8 cellular contexts compared by ENCODE assay signal in genomic region chr12:56223571-56224101, GRCh38. TPM values are rescaled to one million over a fixed set of nuclear protein-coding genes. Genes with fewer than 3 reads are reported as not detected.
DNase-seq lines count a peak whose midpoint lies in the region; ATAC-seq, FAIRE-seq and TF ChIP-seq lines count a peak whose summit lies in the region.

No MANE protein-coding gene starts in this region.

- FAIRE-seq in GM12892 (lab: Jason Lieb, UNC) = no peak

- DNase-seq in activated CD4-positive, alpha-beta T cell treated with anti-CD3 and anti-CD28 coated beads for 36 hours = no peak
- DNase-seq in activated CD4-positive, alpha-beta T cell treated with anti-CD3 and anti-CD28 coated beads for 4 hours = no peak
- no peak for DNase-seq in activated naive CD8-positive, alpha-beta T cell treated with anti-CD3 and anti-CD28 coated beads for 36 hours
- DNase-seq in left colon (no peak), thoracic aorta (ENCODE audit: low spot score) (no peak), GM12892 (ENCODE audit: insufficient read length) (no peak)

- H3K36me3 Mint-ChIP-seq in activated CD4-positive, alpha-beta T cell treated with anti-CD3 and anti-CD28 coated beads for 36 hours (ENCODE audit: low read depth) = peaks cover 6% of the 10 kb centered on the region
- peaks cover 13% of the 10 kb centered on the region for H3K36me3 Mint-ChIP-seq in activated naive CD8-positive, alpha-beta T cell treated with anti-CD3 and anti-CD28 coated beads for 36 hours

- no peaks in the 10 kb centered on the region for H3K27me3 ChIP-seq in thoracic aorta (replicated peaks; ENCODE audit: insufficient read depth)

- H3K27me3 Mint-ChIP-seq in activated CD4-positive, alpha-beta T cell treated with anti-CD3 and anti-CD28 coated beads for 36 hours = no peaks in the 10 kb centered on the region
- H3K27me3 Mint-ChIP-seq in activated naive CD8-positive, alpha-beta T cell treated with anti-CD3 and anti-CD28 coated beads for 36 hours = no peaks in the 10 kb centered on the region

- H3K4me1 Mint-ChIP-seq in activated CD4-positive, alpha-beta T cell treated with anti-CD3 and anti-CD28 coated beads for 36 hours = peaks cover 37% of the 10 kb centered on the region
- H3K4me1 Mint-ChIP-seq in activated naive CD8-positive, alpha-beta T cell treated with anti-CD3 and anti-CD28 coated beads for 36 hours = peaks cover 30% of the 10 kb centered on the region

- H3K4me3 ChIP-seq in thoracic aorta = peak overlapping the region; percentile 73

- peak overlapping the region; percentile 83 for H3K27ac Mint-ChIP-seq in activated CD4-positive, alpha-beta T cell treated with anti-CD3 and anti-CD28 coated beads for 36 hours
- H3K27ac Mint-ChIP-seq in activated naive CD8-positive, alpha-beta T cell treated with anti-CD3 and anti-CD28 coated beads for 36 hours = peak overlapping the region; percentile 84

- peak overlapping the region; percentile 96 to 99 for H3K27ac ChIP-seq in thoracic aorta

- CTCF ChIA-PET in activated CD4-positive, alpha-beta T cell treated with anti-CD3 and anti-CD28 coated beads for 36 hours (lab: Charles Lee) = interaction anchor here (0.9 to 2.2 kb wide), 8 partner anchors 14 to 486 kb away, joined by 3 to 31 read pairs (median 4); partner anchors contain the start of genes ESYT1, RAB5B and SMARCC2

- TF ChIP-seq CTCF in thoracic aorta (IDR thresholded peaks at IDR 0.05) = no peak

- no peak for ATAC-seq in activated CD4-positive, alpha-beta T cell treated with anti-CD3 and anti-CD28 coated beads for 36 hours
- ATAC-seq in left colon (peak; percentile 5), thoracic aorta (ENCODE audit: insufficient number of reproducible peaks, low FRiP score, low read depth) (no peak), HG02973 (IDR thresholded peaks at IDR 0.05; ENCODE audit: unreplicated experiment) (no peak), GM18517 (IDR thresholded peaks at IDR 0.05; ENCODE audit: unreplicated experiment) (no peak)

- intact Hi-C loops in activated CD4-positive, alpha-beta T cell treated with anti-CD3 and anti-CD28 coated beads for 36 hours (cut with DNase I, micrococcal nuclease) = loop anchor here (1.0 to 5.0 kb wide), 20 partner anchors 30 to 485 kb away; partner anchors contain the start of genes ANKRD52 (in 2 of the 2), BAZ2A (in 1 of the 2), COQ10A (in 1 of the 2) and DNAJC14 (in 1 of the 2)
- intact Hi-C loops in left colon (cut with DNase I, micrococcal nuclease) = loop anchor here in 1 of 2 donors (2.0 kb wide), 1 partner anchor 31 kb away; no protein-coding TSS in a partner anchor

- no peaks in the 10 kb centered on the region for H3K9me3 ChIP-seq in thoracic aorta

- POLR2A ChIA-PET in activated CD4-positive, alpha-beta T cell treated with anti-CD3 and anti-CD28 coated beads for 36 hours (lab: Charles Lee) = no interaction called here

- peak overlapping the region; percentile 98 for H3K4me3 Mint-ChIP-seq in activated CD4-positive, alpha-beta T cell treated with anti-CD3 and anti-CD28 coated beads for 36 hours
- H3K4me3 Mint-ChIP-seq in activated naive CD8-positive, alpha-beta T cell treated with anti-CD3 and anti-CD28 coated beads for 36 hours = peak overlapping the region; percentile 100

- no peaks in the 10 kb centered on the region for H3K36me3 ChIP-seq in thoracic aorta

- peaks cover 24 to 43% of the 10 kb centered on the region in 2 donors for H3K4me1 ChIP-seq in thoracic aorta (ENCODE audit: control insufficient read depth in 1 of 2, low read depth in 2 of 2)

- no peak for TF ChIP-seq POLR2A in GM12892 (IDR thresholded peaks at IDR 0.05; ENCODE audit: low read depth, low read length)

- no peaks in the 10 kb centered on the region for H3K9me3 Mint-ChIP-seq in activated CD4-positive, alpha-beta T cell treated with anti-CD3 and anti-CD28 coated beads for 36 hours (ENCODE audit: low read depth)
- H3K9me3 Mint-ChIP-seq in activated naive CD8-positive, alpha-beta T cell treated with anti-CD3 and anti-CD28 coated beads for 36 hours = no peaks in the 10 kb centered on the region

RNA-seq across cellular contexts. Expression of gene NABP2, which starts 0.5 kb away (rescaled TPM):
- 10 to 100 TPM; 69.1 to 76.0 TPM for total RNA-seq in activated CD4-positive, alpha-beta T cell treated with anti-CD3 and anti-CD28 coated beads for 36 hours
- total RNA-seq in activated naive CD8-positive, alpha-beta T cell treated with anti-CD3 and anti-CD28 coated beads for 36 hours = 10 to 100 TPM; 81.2 to 84.5 TPM
- total RNA-seq in left colon (10 to 100 TPM; 23.2 to 29.5 TPM), thoracic aorta (10 to 100 TPM in 1 of 2 donors, 1 to 10 TPM in 1; 8.7 to 17.2 TPM)
- polyA plus RNA-seq in GM12892 (2012; ENCODE audit: missing spikeins) = 47.0 TPM

RNA-seq across cellular contexts. Expression of gene RNF41, which starts 1.9 kb away (rescaled TPM):
- total RNA-seq in activated CD4-positive, alpha-beta T cell treated with anti-CD3 and anti-CD28 coated beads for 36 hours = 10 to 100 TPM; 25.2 to 28.8 TPM
- total RNA-seq in activated naive CD8-positive, alpha-beta T cell treated with anti-CD3 and anti-CD28 coated beads for 36 hours = 10 to 100 TPM; 26.4 to 31.2 TPM
- total RNA-seq in left colon (10 to 100 TPM; 31.5 to 35.1 TPM), thoracic aorta (10 to 100 TPM; 66.6 to 76.5 TPM)
- polyA plus RNA-seq in GM12892 (2012; ENCODE audit: missing spikeins) = 20.2 TPM

RNA-seq across cellular contexts. Expression of gene SLC39A5, which starts 6.2 kb away (rescaled TPM):
- total RNA-seq in activated CD4-positive, alpha-beta T cell treated with anti-CD3 and anti-CD28 coated beads for 36 hours = 1 to 10 TPM in 1 of 2 experiments, under 1 TPM in 1; 0.53 to 1.3 TPM
- total RNA-seq in activated naive CD8-positive, alpha-beta T cell treated with anti-CD3 and anti-CD28 coated beads for 36 hours = under 1 TPM; 0.44 to 0.49 TPM
- total RNA-seq in left colon = 100 to 1,000 TPM; 152 to 244 TPM
- not detected for total RNA-seq in thoracic aorta
- not detected for polyA plus RNA-seq in GM12892 (2012; ENCODE audit: missing spikeins)

RNA-seq across cellular contexts. Expression of gene SMARCC2, which starts 34.4 kb away (rescaled TPM):
- 100 to 1,000 TPM in 1 of 2 experiments, 10 to 100 TPM in 1; 96.9 to 123 TPM for total RNA-seq in activated CD4-positive, alpha-beta T cell treated with anti-CD3 and anti-CD28 coated beads for 36 hours
- total RNA-seq in activated naive CD8-positive, alpha-beta T cell treated with anti-CD3 and anti-CD28 coated beads for 36 hours = 10 to 100 TPM; 78.5 to 92.6 TPM
- total RNA-seq in left colon (10 to 100 TPM; 81.7 to 85.6 TPM), thoracic aorta (100 to 1,000 TPM in 1 of 2 donors, 10 to 100 TPM in 1; 68.6 to 109 TPM)
- polyA plus RNA-seq in GM12892 (2012; ENCODE audit: missing spikeins) = 42.7 TPM

RNA-seq across cellular contexts. Expression of gene ANKRD52, which starts 34.5 kb away (rescaled TPM):
- total RNA-seq in activated CD4-positive, alpha-beta T cell treated with anti-CD3 and anti-CD28 coated beads for 36 hours = 10 to 100 TPM; 29.2 to 31.0 TPM
- total RNA-seq in activated naive CD8-positive, alpha-beta T cell treated with anti-CD3 and anti-CD28 coated beads for 36 hours = 10 to 100 TPM; 41.9 to 47.0 TPM
- total RNA-seq in left colon (10 to 100 TPM; 47.4 to 54.8 TPM), thoracic aorta (10 to 100 TPM; 30.9 to 36.3 TPM)
- polyA plus RNA-seq in GM12892 (2012; ENCODE audit: missing spikeins) = 12.3 TPM

Comparison
In these comparisons a context has a peak if more than half of its experiments do, and no peak if none do; other contexts are left out.
1. RNA of gene SLC39A5, which starts 6.2 kb away (total RNA-seq): 152 to 244 TPM in left colon; 0.53 to 1.3 TPM in activated CD4-positive, alpha-beta T cell treated with anti-CD3 and anti-CD28 coated beads for 36 hours, 0.44 to 0.49 TPM in activated naive CD8-positive, alpha-beta T cell treated with anti-CD3 and anti-CD28 coated beads for 36 hours and not detected in thoracic aorta; every median in the first group is over 10 times any median in the second.